Comparison of ENCODE assay signal across 9 cellular contexts in the genomic region with DNA sequence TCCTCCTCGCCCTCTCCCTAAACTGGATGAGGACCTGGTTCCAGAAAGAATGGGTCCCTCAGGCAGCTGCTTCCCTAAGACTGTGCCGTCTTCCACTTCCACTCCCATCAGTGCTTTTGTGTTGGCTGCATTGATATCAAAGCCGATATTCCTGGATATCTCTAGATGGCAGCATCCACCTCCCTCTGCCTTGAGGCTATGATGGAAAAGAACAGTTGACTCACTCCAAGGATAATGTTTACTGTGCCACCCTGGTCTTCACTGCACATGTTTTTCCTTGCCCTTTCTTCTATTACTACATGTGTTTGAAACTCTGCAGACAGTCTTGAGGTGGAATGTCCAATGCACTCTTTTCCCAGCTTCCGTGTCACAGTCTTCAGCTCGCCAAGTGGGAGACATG.
DNase-seq lines count a peak whose midpoint lies in the region; ATAC-seq, FAIRE-seq and TF ChIP-seq lines count a peak whose summit lies in the region.
"Had no signal": no experiment of that assay in that cellular context is flagged by ENCODE, and none has a peak within 500 bp of the region (broad histone marks: within the 10 kb centered on the region; RNA-seq: fewer than 3 reads in every experiment).

No MANE protein-coding gene starts in this region.

- no peaks in the 10 kb centered on the region for H3K9me3 Mint-ChIP-seq in activated CD4-positive, alpha-beta memory T cell treated with anti-CD3 and anti-CD28 coated beads for 36 hours

- no peak overlapping the region for H3K4me3 ChIP-seq in HFF-Myc (replicated peaks; ENCODE audit: low read depth, low read length)
- no peak overlapping the region for H3K4me3 ChIP-seq in SK-N-SH (ENCODE audit: low read depth in 2 of 2, low read length in 1 of 2)
- no peak overlapping the region for H3K4me3 ChIP-seq in small intestine (ENCODE audit: low read depth in 1 of 2, low read length in 2 of 2)

- H3K9me3 ChIP-seq in SK-N-SH (no peaks in the 10 kb centered on the region), small intestine (ENCODE audit: control insufficient read depth, low read depth) (no peaks in the 10 kb centered on the region)

- TF ChIP-seq RAD21 in SK-N-SH (IDR thresholded peaks at IDR 0.05; ENCODE audit: low read length): peak; percentile 73

- TF ChIP-seq CTCF in HFF-Myc (IDR thresholded peaks at IDR 0.05; ENCODE audit: low read depth, low read length, missing control alignments) (peak; percentile 37), SK-N-SH (IDR thresholded peaks at IDR 0.05) (peak; percentile 59)

- H3K79me2 ChIP-seq in SK-N-SH (ENCODE audit: insufficient read depth): no peaks in the 10 kb centered on the region

- CTCF ChIA-PET in SK-N-SH (lab: Yijun Ruan, JAX): interaction anchor here (0.9 to 1.2 kb wide), 2 partner anchors 133 to 499 kb away, joined by 3 read pairs; no protein-coding TSS in a partner anchor
- CTCF ChIA-PET in activated CD4-positive, alpha-beta memory T cell treated with anti-CD3 and anti-CD28 coated beads for 36 hours (lab: Charles Lee): no interaction called here

- H3K27me3 Mint-ChIP-seq in activated CD4-positive, alpha-beta memory T cell treated with anti-CD3 and anti-CD28 coated beads for 36 hours: peaks cover 31% of the 10 kb centered on the region

- WGBS in SK-N-SH (ENCODE audit: low lambda C conversion rate): 52% methylated on average over 5 of the region's 5 CpGs
- 52 to 69% (median 63%) methylated on average over 5 of the region's 5 CpGs for WGBS in small intestine, 3 donors

- H3K27ac Mint-ChIP-seq in activated CD4-positive, alpha-beta memory T cell treated with anti-CD3 and anti-CD28 coated beads for 36 hours: no peak overlapping the region

- no peak for ATAC-seq in HG03457 (IDR thresholded peaks at IDR 0.05; ENCODE audit: unreplicated experiment)
- ATAC-seq: stimulated activated naive CD8-positive, alpha-beta T cell treated with anti-CD3 and anti-CD28 coated beads, Interleukin-15, Interleukin-2, amounts not matched to agents 100 U/mL and 50 U/mL, for 24 hours had no signal

- no peak overlapping the region for H2AFZ ChIP-seq in SK-N-SH (ENCODE audit: low read depth)

- H3K9me2 ChIP-seq in SK-N-SH: no peaks in the 10 kb centered on the region

- DNase-seq in HFF-Myc (ENCODE audit: extremely low read depth, low read depth) (peak; percentile 32), SK-N-SH (peak; percentile 39), frontal cortex (ENCODE audit: low spot score in 2 of 2) (peak; percentile 24 to 61), small intestine (peak; percentile 13), GF-D8 (lab: John Stamatoyannopoulos, UW) (no peak), NCI-H524 treated with DMSO at 0.1 percent for 48 hours (lab: John Stamatoyannopoulos, UW) (no peak)
- no peak for DNase-seq in activated CD4-positive, alpha-beta memory T cell treated with anti-CD3 and anti-CD28 coated beads for 36 hours
- DNase-seq: stimulated activated naive CD8-positive, alpha-beta T cell treated with anti-CD3 and anti-CD28 coated beads, Interleukin-15, Interleukin-2, amounts not matched to agents 100 U/mL and 50 U/mL, for 24 hours had no signal

- H3K27ac ChIP-seq in SK-N-SH (ENCODE audit: low read depth in 2 of 2, low read length in 1 of 2) (no peak overlapping the region), small intestine (ENCODE audit: low read depth in 1 of 2, low read length in 1 of 2) (no peak overlapping the region)

- intact Hi-C loops in activated CD4-positive, alpha-beta memory T cell treated with anti-CD3 and anti-CD28 coated beads for 36 hours (cut with micrococcal nuclease): no loop called here

- H3K36me3 ChIP-seq in SK-N-SH (replicated peaks in 1 of 2; ENCODE audit: control insufficient read depth in 1 of 2, insufficient read depth in 2 of 2, low read length in 1 of 2) (no peaks in the 10 kb centered on the region), small intestine (ENCODE audit: control insufficient read depth in 2 of 2, insufficient read depth in 2 of 2, low read length in 2 of 2) (no peaks in the 10 kb centered on the region)

- H3K27me3 ChIP-seq in SK-N-SH (ENCODE audit: insufficient read depth): peaks cover 16% of the 10 kb centered on the region; the same call in 1 of the 2 replicates
- no peaks in the 10 kb centered on the region for H3K27me3 ChIP-seq in small intestine (ENCODE audit: control insufficient read depth in 2 of 2, insufficient read depth in 2 of 2, low read length in 2 of 2)

- H3K4me1 ChIP-seq in SK-N-SH (ENCODE audit: control insufficient read depth in 1 of 2, insufficient read depth in 2 of 2, low read depth in 1 of 2, low read length in 1 of 2) (peaks cover 0 to 3% of the 10 kb centered on the region in 2 experiments; a peak in 1 of 4 replicates), small intestine (ENCODE audit: control insufficient read depth in 2 of 2, insufficient read depth in 1 of 2, low read depth in 1 of 2, low read length in 1 of 2) (no peaks in the 10 kb centered on the region)

- TF ChIP-seq EP300 in SK-N-SH (IDR thresholded peaks at IDR 0.05; ENCODE audit: borderline replicate concordance in 1 of 2, low read depth in 1 of 2, low read length in 1 of 2): no peak

- no peaks in the 10 kb centered on the region for H3K36me3 Mint-ChIP-seq in activated CD4-positive, alpha-beta memory T cell treated with anti-CD3 and anti-CD28 coated beads for 36 hours

- no peaks in the 10 kb centered on the region for H3K4me1 Mint-ChIP-seq in activated CD4-positive, alpha-beta memory T cell treated with anti-CD3 and anti-CD28 coated beads for 36 hours (ENCODE audit: low read depth)

- FAIRE-seq in frontal cortex (lab: Jason Lieb, UNC) (no peak), small intestine (lab: Jason Lieb, UNC) (no peak)

- H3K4me3 Mint-ChIP-seq in activated CD4-positive, alpha-beta memory T cell treated with anti-CD3 and anti-CD28 coated beads for 36 hours: no peak overlapping the region

- H3F3A ChIP-seq in SK-N-SH (replicated peaks; ENCODE audit: insufficient read depth): no peaks in the 10 kb centered on the region

- POLR2A ChIA-PET in SK-N-SH (lab: Yijun Ruan, JAX): interaction anchor here (0.6 kb wide), 1 partner anchor 15 kb away, joined by 3 read pairs; no protein-coding TSS in a partner anchor
- POLR2A ChIA-PET in activated CD4-positive, alpha-beta memory T cell treated with anti-CD3 and anti-CD28 coated beads for 36 hours (lab: Charles Lee): no interaction called here

- H3K9ac ChIP-seq in SK-N-SH: no peak overlapping the region

- no peak overlapping the region for H3K4me2 ChIP-seq in SK-N-SH

- no peaks in the 10 kb centered on the region for H4K20me1 ChIP-seq in SK-N-SH (ENCODE audit: insufficient read depth)

TF ChIP-seq in SK-N-SH, 30 proteins besides CTCF, POLR2A, EP300 and RAD21:
- TF ChIP-seq SMC3 (IDR thresholded peaks at IDR 0.05; ENCODE audit: low read depth, low read length) (peak; percentile 37; the same call in 1 of the 2 replicates), TAF1 (IDR thresholded peaks at IDR 0.05; ENCODE audit: borderline replicate concordance, low read depth, low read length) (no peak), ELF1 (IDR thresholded peaks at IDR 0.05) (no peak)

Comparison
In these comparisons a context has a peak if more than half of its experiments do, and no peak if none do; other contexts are left out.
1. DNase-seq: peak in HFF-Myc (single experiment), SK-N-SH (single experiment), frontal cortex (2 of 2) and small intestine (single experiment); none in GF-D8 (single experiment), NCI-H524 treated with DMSO at 0.1 percent for 48 hours (single experiment) and activated CD4-positive, alpha-beta memory T cell treated with anti-CD3 and anti-CD28 coated beads for 36 hours (single experiment).